ENCODE assay signal across 20 cellular contexts in genomic region chr11:95625164-95626017, GRCh38.
DNase-seq lines count a peak whose midpoint lies in the region; ATAC-seq and TF ChIP-seq lines count a peak whose summit lies in the region.
"Had no signal": no experiment of that assay in that cellular context is flagged by ENCODE, and none has a peak within 500 bp of the region (broad histone marks: within the 10 kb centered on the region; RNA-seq: fewer than 3 reads in every experiment).

No MANE protein-coding gene starts in this region.

- no peak overlapping the region for H3K4me2 ChIP-seq in mesendoderm (ENCODE audit: low read length)
- H3K4me2 ChIP-seq: PC-9 had no signal

- H4K5ac ChIP-seq in mesendoderm (ENCODE audit: low read length), result no peak overlapping the region

- H4K8ac ChIP-seq in mesendoderm (ENCODE audit: low read depth, low read length), result no peak overlapping the region

- intact Hi-C loops in naive thymus-derived CD4-positive, alpha-beta T cell (cut with micrococcal nuclease), result no loop called here
- intact Hi-C loops in upper lobe of right lung (cut with DNase I), result no loop called here

- H3K79me1 ChIP-seq in mesendoderm (ENCODE audit: low read length), result no peaks in the 10 kb centered on the region

- H2BK15ac ChIP-seq in mesendoderm (replicated peaks; ENCODE audit: low read depth), result no peak overlapping the region

- no peak overlapping the region for H2BK120ac ChIP-seq in mesendoderm (ENCODE audit: low read depth, low read length)

- no peak overlapping the region for H2BK5ac ChIP-seq in mesendoderm (ENCODE audit: low read length)

- H3K9me3 Mint-ChIP-seq in activated T-cell treated with anti-CD3 and anti-CD28 coated beads, Interleukin-2, amount 50 U/mL, for 72 hours, result peaks cover 0 to 2% of the 10 kb centered on the region in 2 donors
- H3K9me3 Mint-ChIP-seq in activated naive CD8-positive, alpha-beta T cell treated with anti-CD3 and anti-CD28 coated beads, Interleukin-2, amount 10 ng/mL, durations not matched to agents 7 days and 5 days, result peaks cover 3% of the 10 kb centered on the region
- H3K9me3 Mint-ChIP-seq in naive thymus-derived CD4-positive, alpha-beta T cell, result peaks cover 0 to 16% (median 6%) of the 10 kb centered on the region in 11 donors

- no peak overlapping the region for H2AK5ac ChIP-seq in mesendoderm (ENCODE audit: low read length)

- H3K4me1 Mint-ChIP-seq in activated T-cell treated with anti-CD3 and anti-CD28 coated beads, Interleukin-2, amount 50 U/mL, for 72 hours (ENCODE audit: low read depth), result no peaks in the 10 kb centered on the region
- no peaks in the 10 kb centered on the region for H3K4me1 Mint-ChIP-seq in activated naive CD8-positive, alpha-beta T cell treated with anti-CD3 and anti-CD28 coated beads, Interleukin-2, amount 10 ng/mL, durations not matched to agents 7 days and 5 days
- H3K4me1 Mint-ChIP-seq in naive thymus-derived CD4-positive, alpha-beta T cell, result peaks cover 0 to 11% (median 9%) of the 10 kb centered on the region in 7 donors

- WGBS in mesendoderm (ENCODE audit: extremely low coverage, insufficient coverage, low lambda C conversion rate), result no CpG with 5 or more reads among the region's 7 CpGs

- no peaks in the 10 kb centered on the region for H3K27me3 Mint-ChIP-seq in activated T-cell treated with anti-CD3 and anti-CD28 coated beads, Interleukin-2, amount 50 U/mL, for 72 hours (ENCODE audit: low read depth)
- peaks cover 2% of the 10 kb centered on the region for H3K27me3 Mint-ChIP-seq in activated naive CD8-positive, alpha-beta T cell treated with anti-CD3 and anti-CD28 coated beads, Interleukin-2, amount 10 ng/mL, durations not matched to agents 7 days and 5 days
- H3K27me3 Mint-ChIP-seq in naive thymus-derived CD4-positive, alpha-beta T cell, result peaks cover 0 to 2% (median 0%) of the 10 kb centered on the region in 5 donors

- ATAC-seq in activated T-cell treated with anti-CD3 and anti-CD28 coated beads, Interleukin-2, amount 50 U/mL, for 72 hours (replicated peaks in 1 of 2), result peak in 1 of 2 donors; percentile 27
- ATAC-seq in activated naive CD8-positive, alpha-beta T cell treated with anti-CD3 and anti-CD28 coated beads, Interleukin-2, amount 10 ng/mL, durations not matched to agents 7 days and 5 days (ENCODE audit: low read depth), result no peak
- ATAC-seq in naive thymus-derived CD4-positive, alpha-beta T cell, result peak; percentile 27
- peak; percentile 66 for ATAC-seq in upper lobe of right lung
- ATAC-seq: gastrocnemius medialis, GM12878 had no signal

- peak overlapping the region; percentile 71 for H3K27ac Mint-ChIP-seq in activated T-cell treated with anti-CD3 and anti-CD28 coated beads, Interleukin-2, amount 50 U/mL, for 72 hours
- peak overlapping the region; percentile 5 for H3K27ac Mint-ChIP-seq in activated naive CD8-positive, alpha-beta T cell treated with anti-CD3 and anti-CD28 coated beads, Interleukin-2, amount 10 ng/mL, durations not matched to agents 7 days and 5 days
- peak overlapping the region in 8 of 9 donors; percentile 22 to 82 (median 70) for H3K27ac Mint-ChIP-seq in naive thymus-derived CD4-positive, alpha-beta T cell

- no peak overlapping the region for H3K4me3 ChIP-seq in naive thymus-derived CD4-positive, alpha-beta T cell (ENCODE audit: low read length)
- no peak overlapping the region for H3K4me3 ChIP-seq in upper lobe of right lung
- no peak overlapping the region for H3K4me3 ChIP-seq in mesendoderm (ENCODE audit: low read length)
- H3K4me3 ChIP-seq: coronary artery, gastrocnemius medialis, GM12878, MG63, PC-9 had no signal

- no peak overlapping the region for H3K23ac ChIP-seq in mesendoderm (ENCODE audit: low read length)

- no peak for DNase-seq in activated T-cell treated with anti-CD3 and anti-CD28 coated beads, Interleukin-2, amount 50 U/mL, for 72 hours
- DNase-seq in activated T-cell treated with anti-CD3 and anti-CD28 coated beads for 4 hours, result no peak
- DNase-seq in activated naive CD8-positive, alpha-beta T cell treated with anti-CD3 and anti-CD28 coated beads, Interleukin-2, amount 10 ng/mL, durations not matched to agents 7 days and 5 days, result no peak
- peak in 1 of 9 donors; percentile 8 for DNase-seq in naive thymus-derived CD4-positive, alpha-beta T cell
- DNase-seq in upper lobe of right lung, result no peak
- DNase-seq in NCI-H1436 (lab: John Stamatoyannopoulos, UW), result no peak
- no peak for DNase-seq in mesendoderm
- DNase-seq in NK-92 treated with Interleukin-12 subunit alpha and Interleukin-12 subunit beta, amount 100 ng/mL, for 24 hours (lab: John Stamatoyannopoulos, UW), result no peak
- DNase-seq: ACHN, amniotic stem cell, COR-L47, gastrocnemius medialis, H7, MG63, NCI-H2029 treated with DMSO at 0.1 percent for 48 hours, NCI-H526 treated with DMSO at 0.1 percent for 48 hours, PC-9, WERI-Rb-1 had no signal

- no peaks in the 10 kb centered on the region for H3K27me3 ChIP-seq in naive thymus-derived CD4-positive, alpha-beta T cell (ENCODE audit: control insufficient read depth in 2 of 2, insufficient read depth in 2 of 2, low read length in 2 of 2)
- H3K27me3 ChIP-seq in upper lobe of right lung (no peaks in the 10 kb centered on the region), mesendoderm (ENCODE audit: insufficient read depth, low read length, poor library complexity) (no peaks in the 10 kb centered on the region)
- H3K27me3 ChIP-seq: gastrocnemius medialis, MG63 had no signal

- H3K18ac ChIP-seq in mesendoderm (ENCODE audit: low read length), result no peak overlapping the region

- H3K4me1 ChIP-seq in naive thymus-derived CD4-positive, alpha-beta T cell (ENCODE audit: control insufficient read depth in 2 of 2, insufficient read depth in 2 of 2, low read length in 2 of 2), result no peaks in the 10 kb centered on the region
- H3K4me1 ChIP-seq in upper lobe of right lung (no peaks in the 10 kb centered on the region), mesendoderm (ENCODE audit: control insufficient read depth, low read depth, low read length) (no peaks in the 10 kb centered on the region)
- H3K4me1 ChIP-seq: gastrocnemius medialis had no signal

- H3K4ac ChIP-seq in mesendoderm (ENCODE audit: low read depth, low read length), result no peak overlapping the region

- H3K36me3 Mint-ChIP-seq in activated T-cell treated with anti-CD3 and anti-CD28 coated beads, Interleukin-2, amount 50 U/mL, for 72 hours (ENCODE audit: insufficient read depth in 2 of 2), result peaks cover 0 to 2% of the 10 kb centered on the region in 2 donors
- peaks cover 3% of the 10 kb centered on the region for H3K36me3 Mint-ChIP-seq in activated naive CD8-positive, alpha-beta T cell treated with anti-CD3 and anti-CD28 coated beads, Interleukin-2, amount 10 ng/mL, durations not matched to agents 7 days and 5 days
- H3K36me3 Mint-ChIP-seq in naive thymus-derived CD4-positive, alpha-beta T cell, result peaks cover 0 to 9% (median 0%) of the 10 kb centered on the region in 5 donors

- H3K4me3 Mint-ChIP-seq in activated T-cell treated with anti-CD3 and anti-CD28 coated beads, Interleukin-2, amount 50 U/mL, for 72 hours, result peak overlapping the region in 1 of 2 donors; percentile 48
- no peak overlapping the region for H3K4me3 Mint-ChIP-seq in activated naive CD8-positive, alpha-beta T cell treated with anti-CD3 and anti-CD28 coated beads, Interleukin-2, amount 10 ng/mL, durations not matched to agents 7 days and 5 days
- peak overlapping the region in 5 of 10 donors; percentile 13 to 66 (median 47) for H3K4me3 Mint-ChIP-seq in naive thymus-derived CD4-positive, alpha-beta T cell

- peak overlapping the region; percentile 52 for H3K27ac ChIP-seq in naive thymus-derived CD4-positive, alpha-beta T cell (ENCODE audit: low read depth, low read length)
- H3K27ac ChIP-seq in upper lobe of right lung (no peak overlapping the region), mesendoderm (ENCODE audit: low read depth, low read length) (no peak overlapping the region)
- H3K27ac ChIP-seq: gastrocnemius medialis, PC-9, WERI-Rb-1 had no signal

- H3K9me3 ChIP-seq in naive thymus-derived CD4-positive, alpha-beta T cell (ENCODE audit: control insufficient read depth in 2 of 3, low read length in 3 of 3), result peaks cover 0 to 4% (median 0%) of the 10 kb centered on the region in 3 experiments
- H3K9me3 ChIP-seq in upper lobe of right lung, result no peaks in the 10 kb centered on the region
- H3K9me3 ChIP-seq: gastrocnemius medialis had no signal

- no peaks in the 10 kb centered on the region for H3K36me3 ChIP-seq in naive thymus-derived CD4-positive, alpha-beta T cell (ENCODE audit: control insufficient read depth in 2 of 3, insufficient read depth in 3 of 3, low read length in 3 of 3)
- H3K36me3 ChIP-seq in upper lobe of right lung (no peaks in the 10 kb centered on the region), mesendoderm (ENCODE audit: control insufficient read depth, insufficient read depth, low read length) (no peaks in the 10 kb centered on the region)
- H3K36me3 ChIP-seq: gastrocnemius medialis, MG63, WERI-Rb-1 had no signal

- H3K79me2 ChIP-seq in mesendoderm (ENCODE audit: control insufficient read depth, insufficient read depth, low read length), result no peaks in the 10 kb centered on the region

- POLR2A ChIA-PET in activated naive CD8-positive, alpha-beta T cell treated with anti-CD3 and anti-CD28 coated beads, Interleukin-2, amount 10 ng/mL, durations not matched to agents 7 days and 5 days (lab: Charles Lee), result no interaction called here
- POLR2A ChIA-PET in naive thymus-derived CD4-positive, alpha-beta T cell (lab: Charles Lee), result interaction anchor here (0.6 kb wide), 1 partner anchor 369 kb away, joined by 3 read pairs; no protein-coding TSS in a partner anchor

- CTCF ChIA-PET in naive thymus-derived CD4-positive, alpha-beta T cell (lab: Charles Lee), result no interaction called here

- H3K9ac ChIP-seq in mesendoderm (ENCODE audit: low read length), result no peak overlapping the region

- H3K56ac ChIP-seq in mesendoderm (ENCODE audit: low read length), result no peak overlapping the region

- no peak for TF ChIP-seq CTCF in upper lobe of right lung (IDR thresholded peaks at IDR 0.05)

Comparison
In these comparisons a context has a peak if more than half of its experiments do, and no peak if none do; other contexts are left out.
1. H3K27ac Mint-ChIP-seq: peak in every context shown above with its lines; median percentile 71 in activated T-cell treated with anti-CD3 and anti-CD28 coated beads, Interleukin-2, amount 50 U/mL, for 72 hours; 70 in naive thymus-derived CD4-positive, alpha-beta T cell; 5 in activated naive CD8-positive, alpha-beta T cell treated with anti-CD3 and anti-CD28 coated beads, Interleukin-2, amount 10 ng/mL, durations not matched to agents 7 days and 5 days.